ENCODE assay signal across 1 cellular context in the genomic region with DNA sequence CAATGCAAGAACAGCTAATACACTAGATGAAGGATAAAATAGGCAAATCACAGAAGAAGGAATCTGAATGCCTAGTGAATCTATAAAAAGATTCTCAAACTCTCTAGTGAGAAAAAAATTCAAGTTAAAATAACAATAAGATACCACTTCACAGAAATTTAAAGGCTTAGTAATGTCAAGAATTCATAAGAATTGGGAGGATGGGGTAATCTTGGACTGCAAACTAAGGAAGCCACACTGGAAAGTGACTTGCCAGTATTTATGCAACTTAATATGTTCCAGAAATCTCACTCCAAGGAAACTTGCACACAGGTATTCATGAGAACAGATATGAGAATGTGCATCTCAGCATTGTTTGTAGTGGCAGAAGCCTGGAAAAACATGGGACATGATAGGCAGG.
TF ChIP-seq lines count a peak whose summit lies in the region.

No MANE protein-coding gene starts in this region.

TF ChIP-seq in GM23338, 12 proteins besides CTCF, POLR2A, EP300 and RAD21 (continued from another document):
- TF ChIP-seq, protein P1, sequence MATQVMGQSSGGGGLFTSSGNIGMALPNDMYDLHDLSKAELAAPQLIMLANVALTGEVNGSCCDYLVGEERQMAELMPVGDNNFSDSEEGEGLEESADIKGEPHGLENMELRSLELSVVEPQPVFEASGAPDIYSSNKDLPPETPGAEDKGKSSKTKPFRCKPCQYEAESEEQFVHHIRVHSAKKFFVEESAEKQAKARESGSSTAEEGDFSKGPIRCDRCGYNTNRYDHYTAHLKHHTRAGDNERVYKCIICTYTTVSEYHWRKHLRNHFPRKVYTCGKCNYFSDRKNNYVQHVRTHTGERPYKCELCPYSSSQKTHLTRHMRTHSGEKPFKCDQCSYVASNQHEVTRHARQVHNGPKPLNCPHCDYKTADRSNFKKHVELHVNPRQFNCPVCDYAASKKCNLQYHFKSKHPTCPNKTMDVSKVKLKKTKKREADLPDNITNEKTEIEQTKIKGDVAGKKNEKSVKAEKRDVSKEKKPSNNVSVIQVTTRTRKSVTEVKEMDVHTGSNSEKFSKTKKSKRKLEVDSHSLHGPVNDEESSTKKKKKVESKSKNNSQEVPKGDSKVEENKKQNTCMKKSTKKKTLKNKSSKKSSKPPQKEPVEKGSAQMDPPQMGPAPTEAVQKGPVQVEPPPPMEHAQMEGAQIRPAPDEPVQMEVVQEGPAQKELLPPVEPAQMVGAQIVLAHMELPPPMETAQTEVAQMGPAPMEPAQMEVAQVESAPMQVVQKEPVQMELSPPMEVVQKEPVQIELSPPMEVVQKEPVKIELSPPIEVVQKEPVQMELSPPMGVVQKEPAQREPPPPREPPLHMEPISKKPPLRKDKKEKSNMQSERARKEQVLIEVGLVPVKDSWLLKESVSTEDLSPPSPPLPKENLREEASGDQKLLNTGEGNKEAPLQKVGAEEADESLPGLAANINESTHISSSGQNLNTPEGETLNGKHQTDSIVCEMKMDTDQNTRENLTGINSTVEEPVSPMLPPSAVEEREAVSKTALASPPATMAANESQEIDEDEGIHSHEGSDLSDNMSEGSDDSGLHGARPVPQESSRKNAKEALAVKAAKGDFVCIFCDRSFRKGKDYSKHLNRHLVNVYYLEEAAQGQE (IDR thresholded peaks at IDR 0.05; ENCODE audit: unreplicated experiment) = no peak
- TF ChIP-seq, protein P2, sequence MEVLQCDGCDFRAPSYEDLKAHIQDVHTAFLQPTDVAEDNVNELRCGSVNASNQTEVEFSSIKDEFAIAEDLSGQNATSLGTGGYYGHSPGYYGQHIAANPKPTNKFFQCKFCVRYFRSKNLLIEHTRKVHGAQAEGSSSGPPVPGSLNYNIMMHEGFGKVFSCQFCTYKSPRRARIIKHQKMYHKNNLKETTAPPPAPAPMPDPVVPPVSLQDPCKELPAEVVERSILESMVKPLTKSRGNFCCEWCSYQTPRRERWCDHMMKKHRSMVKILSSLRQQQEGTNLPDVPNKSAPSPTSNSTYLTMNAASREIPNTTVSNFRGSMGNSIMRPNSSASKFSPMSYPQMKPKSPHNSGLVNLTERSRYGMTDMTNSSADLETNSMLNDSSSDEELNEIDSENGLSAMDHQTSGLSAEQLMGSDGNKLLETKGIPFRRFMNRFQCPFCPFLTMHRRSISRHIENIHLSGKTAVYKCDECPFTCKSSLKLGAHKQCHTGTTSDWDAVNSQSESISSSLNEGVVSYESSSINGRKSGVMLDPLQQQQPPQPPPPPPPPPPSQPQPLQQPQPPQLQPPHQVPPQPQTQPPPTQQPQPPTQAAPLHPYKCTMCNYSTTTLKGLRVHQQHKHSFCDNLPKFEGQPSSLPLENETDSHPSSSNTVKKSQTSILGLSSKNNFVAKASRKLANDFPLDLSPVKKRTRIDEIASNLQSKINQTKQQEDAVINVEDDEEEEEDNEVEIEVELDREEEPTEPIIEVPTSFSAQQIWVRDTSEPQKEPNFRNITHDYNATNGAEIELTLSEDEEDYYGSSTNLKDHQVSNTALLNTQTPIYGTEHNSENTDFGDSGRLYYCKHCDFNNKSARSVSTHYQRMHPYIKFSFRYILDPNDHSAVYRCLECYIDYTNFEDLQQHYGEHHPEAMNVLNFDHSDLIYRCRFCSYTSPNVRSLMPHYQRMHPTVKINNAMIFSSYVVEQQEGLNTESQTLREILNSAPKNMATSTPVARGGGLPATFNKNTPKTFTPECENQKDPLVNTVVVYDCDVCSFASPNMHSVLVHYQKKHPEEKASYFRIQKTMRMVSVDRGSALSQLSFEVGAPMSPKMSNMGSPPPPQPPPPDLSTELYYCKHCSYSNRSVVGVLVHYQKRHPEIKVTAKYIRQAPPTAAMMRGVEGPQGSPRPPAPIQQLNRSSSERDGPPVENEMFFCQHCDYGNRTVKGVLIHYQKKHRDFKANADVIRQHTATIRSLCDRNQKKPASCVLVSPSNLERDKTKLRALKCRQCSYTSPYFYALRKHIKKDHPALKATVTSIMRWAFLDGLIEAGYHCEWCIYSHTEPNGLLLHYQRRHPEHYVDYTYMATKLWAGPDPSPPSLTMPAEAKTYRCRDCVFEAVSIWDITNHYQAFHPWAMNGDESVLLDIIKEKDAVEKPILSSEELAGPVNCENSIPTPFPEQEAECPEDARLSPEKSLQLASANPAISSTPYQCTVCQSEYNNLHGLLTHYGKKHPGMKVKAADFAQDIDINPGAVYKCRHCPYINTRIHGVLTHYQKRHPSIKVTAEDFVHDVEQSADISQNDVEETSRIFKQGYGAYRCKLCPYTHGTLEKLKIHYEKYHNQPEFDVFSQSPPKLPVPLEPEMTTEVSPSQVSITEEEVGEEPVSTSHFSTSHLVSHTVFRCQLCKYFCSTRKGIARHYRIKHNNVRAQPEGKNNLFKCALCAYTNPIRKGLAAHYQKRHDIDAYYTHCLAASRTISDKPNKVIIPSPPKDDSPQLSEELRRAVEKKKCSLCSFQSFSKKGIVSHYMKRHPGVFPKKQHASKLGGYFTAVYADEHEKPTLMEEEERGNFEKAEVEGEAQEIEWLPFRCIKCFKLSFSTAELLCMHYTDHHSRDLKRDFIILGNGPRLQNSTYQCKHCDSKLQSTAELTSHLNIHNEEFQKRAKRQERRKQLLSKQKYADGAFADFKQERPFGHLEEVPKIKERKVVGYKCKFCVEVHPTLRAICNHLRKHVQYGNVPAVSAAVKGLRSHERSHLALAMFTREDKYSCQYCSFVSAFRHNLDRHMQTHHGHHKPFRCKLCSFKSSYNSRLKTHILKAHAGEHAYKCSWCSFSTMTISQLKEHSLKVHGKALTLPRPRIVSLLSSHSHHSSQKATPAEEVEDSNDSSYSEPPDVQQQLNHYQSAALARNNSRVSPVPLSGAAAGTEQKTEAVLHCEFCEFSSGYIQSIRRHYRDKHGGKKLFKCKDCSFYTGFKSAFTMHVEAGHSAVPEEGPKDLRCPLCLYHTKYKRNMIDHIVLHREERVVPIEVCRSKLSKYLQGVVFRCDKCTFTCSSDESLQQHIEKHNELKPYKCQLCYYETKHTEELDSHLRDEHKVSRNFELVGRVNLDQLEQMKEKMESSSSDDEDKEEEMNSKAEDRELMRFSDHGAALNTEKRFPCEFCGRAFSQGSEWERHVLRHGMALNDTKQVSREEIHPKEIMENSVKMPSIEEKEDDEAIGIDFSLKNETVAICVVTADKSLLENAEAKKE (CRISPR knock-in tag; IDR thresholded peaks at IDR 0.05) = no peak
- no peak for TF ChIP-seq EZH2 (IDR thresholded peaks at IDR 0.05; ENCODE audit: low read depth, unreplicated experiment)
- TF ChIP-seq, protein P3, sequence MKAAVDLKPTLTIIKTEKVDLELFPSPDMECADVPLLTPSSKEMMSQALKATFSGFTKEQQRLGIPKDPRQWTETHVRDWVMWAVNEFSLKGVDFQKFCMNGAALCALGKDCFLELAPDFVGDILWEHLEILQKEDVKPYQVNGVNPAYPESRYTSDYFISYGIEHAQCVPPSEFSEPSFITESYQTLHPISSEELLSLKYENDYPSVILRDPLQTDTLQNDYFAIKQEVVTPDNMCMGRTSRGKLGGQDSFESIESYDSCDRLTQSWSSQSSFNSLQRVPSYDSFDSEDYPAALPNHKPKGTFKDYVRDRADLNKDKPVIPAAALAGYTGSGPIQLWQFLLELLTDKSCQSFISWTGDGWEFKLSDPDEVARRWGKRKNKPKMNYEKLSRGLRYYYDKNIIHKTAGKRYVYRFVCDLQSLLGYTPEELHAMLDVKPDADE (IDR thresholded peaks at IDR 0.05) = no peak
TF ChIP-seq in GM23338: peak in this region for 0.
